In the genomic region with DNA sequence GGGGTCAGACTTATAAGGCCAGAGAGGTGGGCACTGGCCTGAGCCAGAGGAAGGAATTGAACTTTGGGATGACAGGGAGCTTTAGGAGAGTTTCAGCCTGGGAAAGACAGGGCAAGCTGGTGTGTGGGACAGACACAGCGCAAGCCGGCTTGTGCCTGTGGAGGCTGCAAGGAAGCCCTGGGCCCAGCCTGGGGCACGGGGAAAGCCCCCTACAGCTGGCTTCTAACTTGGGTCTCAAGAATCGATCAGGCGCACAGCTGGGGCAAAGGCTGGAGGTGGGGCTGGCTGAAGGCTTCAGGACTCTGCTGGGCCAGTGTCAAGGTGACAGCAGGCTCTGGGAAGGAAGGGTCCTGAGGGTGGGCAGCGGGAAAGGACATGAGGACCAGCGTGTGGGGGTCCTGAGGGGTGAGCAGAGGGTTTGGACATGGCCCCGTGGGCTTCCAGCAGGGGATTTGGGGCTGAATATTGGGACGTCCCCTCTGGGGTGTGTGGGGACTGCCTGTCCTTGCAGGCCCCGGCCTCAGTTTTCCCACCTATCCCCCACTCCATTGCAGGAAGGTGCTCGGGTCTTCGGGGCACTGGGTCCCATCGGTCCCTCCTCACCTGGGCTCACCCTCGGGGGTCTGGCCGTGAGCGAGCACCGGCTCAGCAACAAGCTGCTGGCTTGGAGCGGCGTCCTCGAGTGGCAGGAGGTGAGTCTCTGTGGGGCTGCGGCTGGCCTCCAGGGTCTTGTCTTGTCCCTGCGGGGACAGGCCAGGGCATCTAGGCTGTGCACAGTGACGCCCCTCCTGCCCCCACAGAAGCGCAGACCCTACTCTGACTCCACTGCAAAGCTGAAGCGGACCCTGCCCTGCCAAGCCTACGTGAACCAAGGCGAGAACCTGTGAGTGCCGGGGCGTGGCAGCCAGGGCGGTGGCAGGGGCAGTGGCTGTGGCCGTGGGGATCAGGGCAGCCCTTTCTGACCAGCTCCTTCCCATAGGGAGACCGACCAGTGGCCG, we compare ENCODE assay signal across 15 cellular contexts. TPM values are rescaled to one million over a fixed set of nuclear protein-coding genes. Genes with fewer than 3 reads are reported as not detected.
DNase-seq lines count a peak whose midpoint lies in the region; ATAC-seq and TF ChIP-seq lines count a peak whose summit lies in the region.
"Had no signal": no experiment of that assay in that cellular context is flagged by ENCODE, and none has a peak within 500 bp of the region (broad histone marks: within the 10 kb centered on the region; RNA-seq: fewer than 3 reads in every experiment).

No MANE protein-coding gene starts in this region.

- peaks cover 37% of the 10 kb centered on the region for H3K36me3 Mint-ChIP-seq in activated B cell treated with CpG ODN at 0.5 μM for 24 hours (ENCODE audit: low read depth)
- H3K36me3 Mint-ChIP-seq in type B pancreatic cell, result peaks cover 21% of the 10 kb centered on the region

- H3K4me1 Mint-ChIP-seq in activated B cell treated with CpG ODN at 0.5 μM for 24 hours, result peaks cover 38% of the 10 kb centered on the region
- H3K4me1 Mint-ChIP-seq in type B pancreatic cell (ENCODE audit: unreplicated experiment), result peaks cover 18% of the 10 kb centered on the region

- no peak overlapping the region for H3K23ac ChIP-seq in mesendoderm (ENCODE audit: low read length)

- peaks cover 23% of the 10 kb centered on the region for H3K79me2 ChIP-seq in mesendoderm (ENCODE audit: control insufficient read depth, insufficient read depth, low read length)

- CTCF ChIA-PET in activated B cell treated with CpG ODN at 0.5 μM for 24 hours (lab: Charles Lee), result no interaction called here

- H3K18ac ChIP-seq in mesendoderm (ENCODE audit: low read length), result no peak overlapping the region

- H4K8ac ChIP-seq in mesendoderm (ENCODE audit: low read depth, low read length), result no peak overlapping the region

- 89 to 90% methylated on average over 33 of the region's 33 CpGs for WGBS in heart right ventricle, 2 donors
- WGBS in mesendoderm (ENCODE audit: extremely low coverage, insufficient coverage, low lambda C conversion rate), result no CpG with 5 or more reads among the region's 33 CpGs

- H3K4ac ChIP-seq in mesendoderm (ENCODE audit: low read depth, low read length), result no peak overlapping the region

- H3K79me1 ChIP-seq in mesendoderm (ENCODE audit: low read length), result peaks cover 27% of the 10 kb centered on the region

- H3K4me2 ChIP-seq in mesendoderm (ENCODE audit: low read length), result no peak overlapping the region

- peak overlapping the region; percentile 29 for H3K27ac ChIP-seq in cardiac muscle cell
- no peak overlapping the region for H3K27ac ChIP-seq in heart right ventricle
- H3K27ac ChIP-seq in mesendoderm (ENCODE audit: low read depth, low read length), result no peak overlapping the region
- H3K27ac ChIP-seq: left lung, PC-9, upper lobe of left lung had no signal

- H3K27me3 ChIP-seq in cardiac muscle cell, result no peaks in the 10 kb centered on the region
- no peaks in the 10 kb centered on the region for H3K27me3 ChIP-seq in heart right ventricle
- no peaks in the 10 kb centered on the region for H3K27me3 ChIP-seq in mesendoderm (ENCODE audit: insufficient read depth, low read length, poor library complexity)
- H3K27me3 ChIP-seq: upper lobe of left lung had no signal

- peak overlapping the region; percentile 24 for H3K4me3 Mint-ChIP-seq in activated B cell treated with CpG ODN at 0.5 μM for 24 hours
- H3K4me3 Mint-ChIP-seq in type B pancreatic cell, result peak overlapping the region; percentile 81

- peaks cover 41% of the 10 kb centered on the region for H3K36me3 ChIP-seq in cardiac muscle cell
- H3K36me3 ChIP-seq in heart right ventricle, result peaks cover 0 to 51% (median 21%) of the 10 kb centered on the region in 9 donors
- peaks cover 11% of the 10 kb centered on the region for H3K36me3 ChIP-seq in mesendoderm (ENCODE audit: control insufficient read depth, insufficient read depth, low read length)

- H3K27me3 Mint-ChIP-seq in activated B cell treated with CpG ODN at 0.5 μM for 24 hours (no peaks in the 10 kb centered on the region), type B pancreatic cell (no peaks in the 10 kb centered on the region)

- TF ChIP-seq CTCF in cardiac muscle cell (IDR thresholded peaks at IDR 0.05; ENCODE audit: low read depth, low read length) (no peak), heart right ventricle (IDR thresholded peaks at IDR 0.05) (no peak), activated B cell treated with CpG ODN at 0.5 μM for 24 hours (IDR thresholded peaks at IDR 0.05) (no peak), type B pancreatic cell (conservative IDR thresholded peaks at IDR 0.05) (no peak)

- intact Hi-C loops in heart right ventricle (cut with DNase I), result loop anchor here in 4 of 10 donors (5.0 kb wide), 2 partner anchors 37 to 42 kb away; a partner anchor contains a TSS
- intact Hi-C loops in activated B cell treated with CpG ODN at 0.5 μM for 24 hours (cut with micrococcal nuclease), result no loop called here

- no peak for DNase-seq in cardiac muscle cell (ENCODE audit: low read depth in 1 of 2, low spot score in 1 of 2)
- DNase-seq in heart right ventricle, result no peak
- DNase-seq in activated B cell treated with CpG ODN at 0.5 μM for 24 hours, result no peak
- DNase-seq in mesendoderm, result no peak
- DNase-seq in type B pancreatic cell (ENCODE audit: extremely low spot score, unreplicated experiment), result no peak
- no peak for DNase-seq in epidermal melanocyte (ENCODE audit: insufficient read length, low spot score)
- no peak for DNase-seq in NCI-H2107 treated with DMSO at 0.1 percent for 48 hours (lab: John Stamatoyannopoulos, UW; ENCODE audit: unreplicated experiment)
- no peak for DNase-seq in iPS-NIHi11 (ENCODE audit: low spot score)
- DNase-seq: activated effector memory CD4-positive, alpha-beta T cell treated with Interleukin-2 at 50 U/mL for 16 hours; C1 segment of cervical spinal cord; foreskin fibroblast; KG1; PC-9 had no signal

- no peak overlapping the region for H4K5ac ChIP-seq in mesendoderm (ENCODE audit: low read length)

- peaks cover under 1% of the 10 kb centered on the region for H3K9me3 Mint-ChIP-seq in activated B cell treated with CpG ODN at 0.5 μM for 24 hours
- peaks cover under 1% of the 10 kb centered on the region for H3K9me3 Mint-ChIP-seq in type B pancreatic cell

- H3K27ac Mint-ChIP-seq in activated B cell treated with CpG ODN at 0.5 μM for 24 hours (peak overlapping the region; percentile 43), type B pancreatic cell (peak overlapping the region; percentile 68)

- H3K9me3 ChIP-seq in cardiac muscle cell (ENCODE audit: low read depth), result no peaks in the 10 kb centered on the region
- H3K9me3 ChIP-seq in heart right ventricle, result peaks cover 0 to 5% (median 0%) of the 10 kb centered on the region in 11 donors
- H3K9me3 ChIP-seq: left lung, upper lobe of left lung had no signal

- H3K4me3 ChIP-seq in cardiac muscle cell (no peak overlapping the region), heart right ventricle (no peak overlapping the region), mesendoderm (ENCODE audit: low read length) (no peak overlapping the region)
- H3K4me3 ChIP-seq: left lung, PC-9, upper lobe of left lung had no signal

- H3K4me1 ChIP-seq in cardiac muscle cell (ENCODE audit: low read depth) (peaks cover 10% of the 10 kb centered on the region), heart right ventricle (peaks cover 9 to 40% (median 29%) of the 10 kb centered on the region in 9 donors), mesendoderm (ENCODE audit: control insufficient read depth, low read depth, low read length) (peaks cover 8% of the 10 kb centered on the region)

- H2AK5ac ChIP-seq in mesendoderm (ENCODE audit: low read length), result no peak overlapping the region

- POLR2A ChIA-PET in activated B cell treated with CpG ODN at 0.5 μM for 24 hours (lab: Charles Lee), result interaction anchor here (0.5 to 2.2 kb wide), 10 partner anchors 8 to 240 kb away, joined by 3 to 9 read pairs (median 4); a partner anchor contains a TSS

- H2BK120ac ChIP-seq in mesendoderm (ENCODE audit: low read depth, low read length), result no peak overlapping the region

- no peak overlapping the region for H2BK5ac ChIP-seq in mesendoderm (ENCODE audit: low read length)

- H2BK15ac ChIP-seq in mesendoderm (replicated peaks; ENCODE audit: low read depth), result no peak overlapping the region

- H3K9ac ChIP-seq in mesendoderm (ENCODE audit: low read length), result peak overlapping the region; percentile 44

- ATAC-seq in heart right ventricle (no peak), activated B cell treated with CpG ODN at 0.5 μM for 24 hours (ENCODE audit: low read depth) (no peak)
- ATAC-seq: left lung had no signal

- peak overlapping the region; percentile 60 for H3K56ac ChIP-seq in mesendoderm (ENCODE audit: low read length)

RNA-seq across cellular contexts. Expression of a gene that starts 3.2 kb away (rescaled TPM):
- total RNA-seq in cardiac muscle cell (290 and 380 TPM in 2 replicates), heart right ventricle (100 to 1,000 TPM in 3 of 10 donors, 10 to 100 TPM in 7; 67.8 to 137 (median 90.0) TPM), activated B cell treated with CpG ODN at 0.5 μM for 24 hours (103 and 107 TPM in 2 replicates), type B pancreatic cell (ENCODE audit: low replicate concordance) (248 and 388 TPM in 2 replicates)
- polyA plus RNA-seq in cardiac muscle cell (445 and 583 TPM in 2 replicates), heart right ventricle (100 to 1,000 TPM; 107 to 220 TPM)
- 156 TPM for polyA plus RNA-seq in mesendoderm (2013, experiment 1 of 2)
- polyA plus RNA-seq in mesendoderm (2013, experiment 2 of 2), result 150 TPM

RNA-seq across cellular contexts. Expression of a gene that starts 13.2 kb away (rescaled TPM):
- total RNA-seq in cardiac muscle cell (73.8 and 74.5 TPM in 2 replicates), heart right ventricle (10 to 100 TPM; 24.0 to 43.9 (median 34.6) TPM), activated B cell treated with CpG ODN at 0.5 μM for 24 hours (174 and 205 TPM in 2 replicates), type B pancreatic cell (ENCODE audit: low replicate concordance) (72.3 and 125 TPM in 2 replicates)
- polyA plus RNA-seq in cardiac muscle cell (69.7 and 98.4 TPM in 2 replicates), heart right ventricle (10 to 100 TPM; 31.8 to 91.7 TPM)
- polyA plus RNA-seq in mesendoderm (2013, experiment 1 of 2), result 44.3 TPM
- 43.9 TPM for polyA plus RNA-seq in mesendoderm (2013, experiment 2 of 2)

RNA-seq across cellular contexts. Expression of a gene that starts 23.0 kb away (rescaled TPM):
- 27.5 and 36.9 TPM in 2 replicates for total RNA-seq in cardiac muscle cell
- polyA plus RNA-seq in cardiac muscle cell, result 45.4 and 66.2 TPM in 2 replicates
- 10 to 100 TPM; 26.0 to 51.9 (median 32.4) TPM for total RNA-seq in heart right ventricle
- 10 to 100 TPM; 42.6 to 48.1 TPM for polyA plus RNA-seq in heart right ventricle
- 21.3 and 28.7 TPM in 2 replicates for total RNA-seq in activated B cell treated with CpG ODN at 0.5 μM for 24 hours
- 74.2 TPM for polyA plus RNA-seq in mesendoderm (2013, experiment 1 of 2)
- 73.3 TPM for polyA plus RNA-seq in mesendoderm (2013, experiment 2 of 2)
- 35.8 and 40.1 TPM in 2 replicates for total RNA-seq in type B pancreatic cell (ENCODE audit: low replicate concordance)

RNA-seq across cellular contexts. Expression of a gene that starts 23.4 kb away (rescaled TPM):
- 25.4 and 26.8 TPM in 2 replicates for total RNA-seq in cardiac muscle cell
- 38.0 and 52.5 TPM in 2 replicates for polyA plus RNA-seq in cardiac muscle cell
- total RNA-seq in heart right ventricle, result 10 to 100 TPM; 40.6 to 57.9 (median 50.6) TPM
- 10 to 100 TPM; 30.4 to 41.7 TPM for polyA plus RNA-seq in heart right ventricle
- total RNA-seq in activated B cell treated with CpG ODN at 0.5 μM for 24 hours, result 51.1 and 57.0 TPM in 2 replicates
- 29.3 TPM for polyA plus RNA-seq in mesendoderm (2013, experiment 1 of 2)
- polyA plus RNA-seq in mesendoderm (2013, experiment 2 of 2), result 28.2 TPM
- total RNA-seq in type B pancreatic cell (ENCODE audit: low replicate concordance), result 33.9 and 45.9 TPM in 2 replicates

RNA-seq across cellular contexts. Expression of a gene that starts 36.1 kb away (rescaled TPM):
- total RNA-seq in cardiac muscle cell (68.7 and 83.7 TPM in 2 replicates), heart right ventricle (100 to 1,000 TPM in 1 of 10 donors, 10 to 100 TPM in 9; 39.7 to 110 (median 54.9) TPM), activated B cell treated with CpG ODN at 0.5 μM for 24 hours (70.1 and 88.8 TPM in 2 replicates), type B pancreatic cell (ENCODE audit: low replicate concordance) (88.5 and 88.9 TPM in 2 replicates)
- polyA plus RNA-seq in cardiac muscle cell (69.9 and 73.2 TPM in 2 replicates), heart right ventricle (100 to 1,000 TPM in 1 of 2 donors, 10 to 100 TPM in 1; 39.5 to 149 TPM)
- polyA plus RNA-seq in mesendoderm (2013, experiment 1 of 2), result 42.3 TPM
- 43.2 TPM for polyA plus RNA-seq in mesendoderm (2013, experiment 2 of 2)
